1 cellular context compared by ENCODE assay signal in the genomic region with DNA sequence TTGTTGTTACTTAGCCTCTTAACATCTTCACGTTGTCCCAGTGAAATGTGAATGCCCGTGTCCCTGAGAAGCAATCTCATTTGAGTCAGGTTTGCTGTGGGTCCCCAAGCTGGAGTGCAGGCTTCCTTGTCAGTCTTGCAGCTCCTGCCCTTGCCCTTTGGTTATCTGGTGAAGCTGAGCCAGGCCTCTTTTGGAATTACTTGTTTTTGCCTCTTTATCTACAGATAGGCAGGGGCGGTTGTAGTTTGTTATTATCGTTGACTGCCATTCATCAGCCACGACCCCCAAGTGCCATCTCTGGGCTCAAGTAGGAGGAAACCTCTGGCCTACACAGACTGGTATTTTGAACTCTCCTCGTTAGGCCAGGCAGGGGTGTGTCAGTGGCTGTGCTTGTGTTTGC.
TF ChIP-seq lines count a peak whose summit lies in the region.

No MANE protein-coding gene starts in this region.

TF ChIP-seq in HepG2, 621 proteins besides CTCF, POLR2A, EP300 and RAD21:
- TF ChIP-seq, protein P1, sequence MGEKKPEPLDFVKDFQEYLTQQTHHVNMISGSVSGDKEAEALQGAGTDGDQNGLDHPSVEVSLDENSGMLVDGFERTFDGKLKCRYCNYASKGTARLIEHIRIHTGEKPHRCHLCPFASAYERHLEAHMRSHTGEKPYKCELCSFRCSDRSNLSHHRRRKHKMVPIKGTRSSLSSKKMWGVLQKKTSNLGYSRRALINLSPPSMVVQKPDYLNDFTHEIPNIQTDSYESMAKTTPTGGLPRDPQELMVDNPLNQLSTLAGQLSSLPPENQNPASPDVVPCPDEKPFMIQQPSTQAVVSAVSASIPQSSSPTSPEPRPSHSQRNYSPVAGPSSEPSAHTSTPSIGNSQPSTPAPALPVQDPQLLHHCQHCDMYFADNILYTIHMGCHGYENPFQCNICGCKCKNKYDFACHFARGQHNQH (CRISPR knock-in tag; IDR thresholded peaks at IDR 0.05) = no peak
- TF ChIP-seq ZNF282 (IDR thresholded peaks at IDR 0.05; ENCODE audit: partially characterized antibody) (no peak), ZNF337 (CRISPR knock-in tag; IDR thresholded peaks at IDR 0.05; ENCODE audit: borderline replicate concordance, low read depth) (no peak), TBL1XR1 (IDR thresholded peaks at IDR 0.05; ENCODE audit: borderline replicate concordance, low read length, partially characterized antibody) (no peak), ZNF713 (CRISPR knock-in tag; IDR thresholded peaks at IDR 0.05) (no peak), ZSCAN30 (CRISPR knock-in tag; IDR thresholded peaks at IDR 0.05) (no peak), PAX8 (CRISPR knock-in tag; IDR thresholded peaks at IDR 0.05; ENCODE audit: borderline replicate concordance) (no peak), PBX3 (CRISPR knock-in tag; IDR thresholded peaks at IDR 0.05; ENCODE audit: borderline replicate concordance) (no peak), STAT6 (CRISPR knock-in tag; IDR thresholded peaks at IDR 0.05; ENCODE audit: borderline replicate concordance) (no peak), ZNF225 (CRISPR knock-in tag; IDR thresholded peaks at IDR 0.05) (no peak), ZNF124 (CRISPR knock-in tag; IDR thresholded peaks at IDR 0.05) (no peak), GLMP (CRISPR knock-in tag; IDR thresholded peaks at IDR 0.05; ENCODE audit: borderline replicate concordance) (no peak), ARNT (IDR thresholded peaks at IDR 0.05) (no peak), JUN (CRISPR knock-in tag; IDR thresholded peaks at IDR 0.05) (no peak), NFKB2 (CRISPR knock-in tag; IDR thresholded peaks at IDR 0.05; ENCODE audit: borderline replicate concordance) (no peak)
- TF ChIP-seq, protein P2, sequence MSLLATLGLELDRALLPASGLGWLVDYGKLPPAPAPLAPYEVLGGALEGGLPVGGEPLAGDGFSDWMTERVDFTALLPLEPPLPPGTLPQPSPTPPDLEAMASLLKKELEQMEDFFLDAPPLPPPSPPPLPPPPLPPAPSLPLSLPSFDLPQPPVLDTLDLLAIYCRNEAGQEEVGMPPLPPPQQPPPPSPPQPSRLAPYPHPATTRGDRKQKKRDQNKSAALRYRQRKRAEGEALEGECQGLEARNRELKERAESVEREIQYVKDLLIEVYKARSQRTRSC (CRISPR knock-in tag; IDR thresholded peaks at IDR 0.05; ENCODE audit: low read depth) = no peak
